Comparison of ENCODE assay signal across 12 cellular contexts in the genomic region with DNA sequence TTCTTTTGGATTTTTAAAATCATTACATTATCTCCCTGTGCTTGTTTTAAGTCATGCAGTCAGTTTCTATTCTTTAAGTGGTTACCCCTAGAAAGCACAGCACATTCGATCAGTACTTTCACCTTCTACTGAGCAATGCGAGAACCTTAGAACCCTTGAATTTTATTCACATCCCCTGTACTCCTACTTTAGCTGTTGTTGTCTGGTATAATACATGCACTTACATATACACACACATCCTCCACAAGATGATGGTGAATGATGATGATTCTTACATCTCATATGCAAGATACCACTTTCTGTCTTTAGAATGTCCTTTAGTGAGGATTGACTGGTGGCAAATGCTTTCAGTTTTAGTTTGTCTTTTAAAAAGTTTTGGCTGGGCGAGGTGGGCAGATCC.
DNase-seq lines count a peak whose midpoint lies in the region; ATAC-seq and TF ChIP-seq lines count a peak whose summit lies in the region.
"Had no signal": no experiment of that assay in that cellular context is flagged by ENCODE, and none has a peak within 500 bp of the region (broad histone marks: within the 10 kb centered on the region; RNA-seq: fewer than 3 reads in every experiment).

No MANE protein-coding gene starts in this region.

- in situ Hi-C loops in GM13976 (cut with MboI; ENCODE audit: low sequenced_read_pairs, unreplicated experiment): no loop called here

- no peaks in the 10 kb centered on the region for H3K9me3 Mint-ChIP-seq in activated naive CD8-positive, alpha-beta T cell treated with anti-CD3 and anti-CD28 coated beads, Interleukin-2, amount 50 U/mL, for 24 hours

- peak overlapping the region; percentile 16 for H3K27ac Mint-ChIP-seq in activated naive CD8-positive, alpha-beta T cell treated with anti-CD3 and anti-CD28 coated beads, Interleukin-2, amount 50 U/mL, for 24 hours

- peak overlapping the region; percentile 41 for H3K4me3 Mint-ChIP-seq in activated naive CD8-positive, alpha-beta T cell treated with anti-CD3 and anti-CD28 coated beads, Interleukin-2, amount 50 U/mL, for 24 hours

- no peaks in the 10 kb centered on the region for H3K36me3 Mint-ChIP-seq in activated naive CD8-positive, alpha-beta T cell treated with anti-CD3 and anti-CD28 coated beads, Interleukin-2, amount 50 U/mL, for 24 hours (ENCODE audit: low read depth)

- H3K4me1 Mint-ChIP-seq in activated naive CD8-positive, alpha-beta T cell treated with anti-CD3 and anti-CD28 coated beads, Interleukin-2, amount 50 U/mL, for 24 hours: peaks cover 29% of the 10 kb centered on the region

- no peaks in the 10 kb centered on the region for H3K27me3 Mint-ChIP-seq in activated naive CD8-positive, alpha-beta T cell treated with anti-CD3 and anti-CD28 coated beads, Interleukin-2, amount 50 U/mL, for 24 hours

- DNase-seq in GM13976 (ENCODE audit: low spot score): peak; percentile 49
- no peak for DNase-seq in activated naive CD8-positive, alpha-beta T cell treated with anti-CD3 and anti-CD28 coated beads, Interleukin-2, amount 50 U/mL, for 24 hours
- DNase-seq in stimulated activated CD8-positive, alpha-beta memory T cell treated with anti-CD3 and anti-CD28 coated beads, Interleukin-4, amount 100 ng/mL, for 48 hours: no peak
- no peak for DNase-seq in activated effector memory CD4-positive, alpha-beta T cell treated with anti-CD3 and anti-CD28 coated beads, Interleukin-2, amount 50 U/mL, for 16 hours
- DNase-seq in LoVo (ENCODE audit: low spot score): no peak
- no peak for DNase-seq in NCI-H187 treated with DMSO at 0.1 percent for 48 hours (lab: John Stamatoyannopoulos, UW)
- DNase-seq: mammary epithelial cell; SIG-M5; stimulated activated CD4-positive, alpha-beta T cell treated with anti-CD3 and anti-CD28 coated beads, Interleukin-15, amount 100 ng/mL, for 24 hours; upper lobe of right lung had no signal

- no peak for TF ChIP-seq CTCF in GM13976 (IDR thresholded peaks at IDR 0.05; ENCODE audit: borderline replicate concordance, control extremely low read depth, extremely low read depth, insufficient read depth, missing control alignments)

- ATAC-seq in GM19467 (IDR thresholded peaks at IDR 0.05; ENCODE audit: unreplicated experiment) (peak; percentile 57), HG03135 (IDR thresholded peaks at IDR 0.05; ENCODE audit: unreplicated experiment) (peak; percentile 53)
- peak; percentile 53 for ATAC-seq in activated naive CD8-positive, alpha-beta T cell treated with anti-CD3 and anti-CD28 coated beads, Interleukin-2, amount 50 U/mL, for 24 hours
- ATAC-seq: upper lobe of right lung had no signal
